16 cellular contexts compared by ENCODE assay signal in the genomic region with DNA sequence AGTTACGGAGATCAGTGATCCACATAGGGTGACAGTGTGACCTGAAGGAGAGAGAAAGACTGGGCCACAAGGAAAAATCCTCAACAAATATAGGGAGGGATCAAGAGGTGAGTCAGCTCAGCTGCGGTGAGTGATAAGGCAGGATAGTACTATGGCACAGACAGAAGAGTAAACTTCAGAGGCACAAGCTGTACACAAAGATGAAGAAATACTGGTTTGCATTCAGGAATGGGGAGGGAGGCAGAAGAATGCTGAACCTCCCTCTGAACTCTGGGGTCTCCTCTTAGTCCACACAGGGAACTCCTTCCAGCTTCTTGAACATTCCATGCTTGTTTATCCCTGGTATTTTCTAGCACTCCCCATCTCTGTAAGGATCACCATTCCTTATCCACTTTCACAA.
DNase-seq lines count a peak whose midpoint lies in the region; ATAC-seq, FAIRE-seq and TF ChIP-seq lines count a peak whose summit lies in the region.
"Had no signal": no experiment of that assay in that cellular context is flagged by ENCODE, and none has a peak within 500 bp of the region (broad histone marks: within the 10 kb centered on the region; RNA-seq: fewer than 3 reads in every experiment).

No MANE protein-coding gene starts in this region.

- FAIRE-seq in small intestine (lab: Jason Lieb, UNC): no peak
- FAIRE-seq: A549, G401.6, GM12891 had no signal

- no peak for TF ChIP-seq CTCF in VCaP (conservative IDR thresholded peaks at IDR 0.05)
- TF ChIP-seq CTCF in esophagus muscularis mucosa (IDR thresholded peaks at IDR 0.05): no peak

- H3K36me3 ChIP-seq in esophagus muscularis mucosa (no peaks in the 10 kb centered on the region), small intestine (ENCODE audit: control insufficient read depth in 2 of 2, insufficient read depth in 2 of 2, low read length in 2 of 2) (no peaks in the 10 kb centered on the region)

- H3K4me3 ChIP-seq in esophagus muscularis mucosa (no peak overlapping the region), small intestine (ENCODE audit: low read depth in 1 of 2, low read length in 2 of 2) (no peak overlapping the region)
- H3K4me3 ChIP-seq: A549, GM23338 had no signal

- no peaks in the 10 kb centered on the region for H3K4me1 ChIP-seq in esophagus muscularis mucosa
- no peaks in the 10 kb centered on the region for H3K4me1 ChIP-seq in small intestine (ENCODE audit: control insufficient read depth in 2 of 2, insufficient read depth in 1 of 2, low read depth in 1 of 2, low read length in 1 of 2)
- H3K4me1 ChIP-seq: A549 had no signal

- intact Hi-C loops in esophagus muscularis mucosa (cut with DNase I): no loop called here

- DNase-seq in HT-29 (ENCODE audit: low spot score) (peak; percentile 57), esophagus muscularis mucosa (ENCODE audit: extremely low spot score) (peak; percentile 62), small intestine (peak; percentile 44), T-helper 2 cell (no peak), MV-4-11 (lab: John Stamatoyannopoulos, UW) (no peak)
- DNase-seq: CD8-positive, alpha-beta memory T cell; DMS 273 treated with DMSO at 0.1 percent for 48 hours; DMS79 treated with DMSO at 0.1 percent for 48 hours; EL; H7 had no signal

- TF ChIP-seq POLR2A in esophagus muscularis mucosa (IDR thresholded peaks at IDR 0.05; ENCODE audit: low read depth): no peak

- TF ChIP-seq EP300 in esophagus muscularis mucosa (IDR thresholded peaks at IDR 0.05): no peak

- H3K27ac ChIP-seq in VCaP (peak overlapping the region; percentile 20; the same call in 1 of the 2 replicates), esophagus muscularis mucosa (replicated peaks in 1 of 4) (no peak overlapping the region), small intestine (ENCODE audit: low read depth in 1 of 2, low read length in 1 of 2) (no peak overlapping the region)
- H3K27ac ChIP-seq: A549 had no signal

- ATAC-seq in HG03342 (IDR thresholded peaks at IDR 0.05; ENCODE audit: unreplicated experiment): no peak
- ATAC-seq: A549, GM23338 had no signal

- H3K9me3 ChIP-seq in esophagus muscularis mucosa: peaks cover 0 to 21% (median 3%) of the 10 kb centered on the region in 4 donors
- no peaks in the 10 kb centered on the region for H3K9me3 ChIP-seq in small intestine (ENCODE audit: control insufficient read depth, low read depth)
- H3K9me3 ChIP-seq: A549 had no signal

- no peaks in the 10 kb centered on the region for H3K27me3 ChIP-seq in esophagus muscularis mucosa
- no peaks in the 10 kb centered on the region for H3K27me3 ChIP-seq in small intestine (ENCODE audit: control insufficient read depth in 2 of 2, insufficient read depth in 2 of 2, low read length in 2 of 2)

- WGBS in esophagus muscularis mucosa: 91% methylated on average over 2 of the region's 2 CpGs
- 63 to 83% (median 64%) methylated on average over 2 of the region's 2 CpGs for WGBS in small intestine, 3 donors

Comparison
In these comparisons a context has a peak if more than half of its experiments do, and no peak if none do; other contexts are left out.
1. DNase-seq: peak in HT-29 (single experiment), esophagus muscularis mucosa (single experiment) and small intestine (single experiment); none in T-helper 2 cell (0 of 5) and MV-4-11 (single experiment).